In genomic region chr2:170820647-170821630, GRCh38 we compare ENCODE assay signal across 10 cellular contexts. TPM values are rescaled to one million over a fixed set of nuclear protein-coding genes. Genes with fewer than 3 reads are reported as not detected.
A peak's percentile ranks its signal among the peaks of the same experiment; 100 is the strongest.
DNase-seq lines count a peak whose midpoint lies in the region; ATAC-seq and TF ChIP-seq lines count a peak whose summit lies in the region.
"Had no signal": no experiment of that assay in that cellular context is flagged by ENCODE, and none has a peak within 500 bp of the region (broad histone marks: within the 10 kb centered on the region; RNA-seq: fewer than 3 reads in every experiment).

No MANE protein-coding gene starts in this region.

- ATAC-seq in HG02588 (IDR thresholded peaks at IDR 0.05; ENCODE audit: unreplicated experiment), result no peak

- H3K9me2 ChIP-seq in OCI-LY1 (ENCODE audit: low read depth, low read length), result no peaks in the 10 kb centered on the region

- no peaks in the 10 kb centered on the region for H3K79me2 ChIP-seq in OCI-LY1 (ENCODE audit: insufficient read depth, low read length)
- no peaks in the 10 kb centered on the region for H3K79me2 ChIP-seq in fibroblast of lung (ENCODE audit: control insufficient read depth, insufficient read depth, low read length)

- H3K27ac ChIP-seq in OCI-LY1 (ENCODE audit: low read depth, low read length, poor library complexity, severe bottlenecking) (no peak overlapping the region), fibroblast of lung (ENCODE audit: insufficient read depth, low read length) (no peak overlapping the region), stomach smooth muscle (ENCODE audit: low read length) (no peak overlapping the region)
- H3K27ac ChIP-seq: C4-2B had no signal

- no peaks in the 10 kb centered on the region for H3K9me3 Mint-ChIP-seq in activated naive CD4-positive, alpha-beta T cell treated with anti-CD3 and anti-CD28 coated beads for 36 hours

- H3K4me3 Mint-ChIP-seq in activated naive CD4-positive, alpha-beta T cell treated with anti-CD3 and anti-CD28 coated beads for 36 hours, result peak overlapping the region; percentile 57

- no peaks in the 10 kb centered on the region for H3F3A ChIP-seq in OCI-LY1 (ENCODE audit: insufficient read depth, low read length)

- peaks cover 81% of the 10 kb centered on the region for H3K27me3 Mint-ChIP-seq in activated naive CD4-positive, alpha-beta T cell treated with anti-CD3 and anti-CD28 coated beads for 36 hours (ENCODE audit: low read depth)

- peaks cover 17% of the 10 kb centered on the region for H3K4me1 ChIP-seq in OCI-LY1 (ENCODE audit: insufficient read depth, low read length, severe bottlenecking)
- peaks cover 3% of the 10 kb centered on the region for H3K4me1 ChIP-seq in fibroblast of lung (ENCODE audit: control insufficient read depth, extremely low read depth, insufficient read depth, low read length)
- H3K4me1 ChIP-seq in stomach smooth muscle (ENCODE audit: control insufficient read depth, insufficient read depth, low read length), result peaks cover 69% of the 10 kb centered on the region

- H3K9me3 ChIP-seq in OCI-LY1 (ENCODE audit: low read length), result no peaks in the 10 kb centered on the region
- H3K9me3 ChIP-seq in fibroblast of lung (ENCODE audit: control insufficient read depth, insufficient read depth, low read depth, low read length), result no peaks in the 10 kb centered on the region
- no peaks in the 10 kb centered on the region for H3K9me3 ChIP-seq in stomach smooth muscle (ENCODE audit: control insufficient read depth in 2 of 2, low read length in 2 of 2)

- no peak overlapping the region for H3K27ac Mint-ChIP-seq in activated naive CD4-positive, alpha-beta T cell treated with anti-CD3 and anti-CD28 coated beads for 36 hours

- H3K36me3 ChIP-seq in OCI-LY1 (ENCODE audit: insufficient read depth, low read length) (no peaks in the 10 kb centered on the region), fibroblast of lung (ENCODE audit: control insufficient read depth, insufficient read depth, low read length) (no peaks in the 10 kb centered on the region), stomach smooth muscle (ENCODE audit: control insufficient read depth in 2 of 2, insufficient read depth in 2 of 2, low read length in 2 of 2) (no peaks in the 10 kb centered on the region)

- H3K9ac ChIP-seq in OCI-LY1 (ENCODE audit: low read length) (no peak overlapping the region), fibroblast of lung (ENCODE audit: insufficient read depth, low read length) (no peak overlapping the region), stomach smooth muscle (ENCODE audit: low read length in 2 of 2) (no peak overlapping the region)

- intact Hi-C loops in activated naive CD4-positive, alpha-beta T cell treated with anti-CD3 and anti-CD28 coated beads for 36 hours (cut with micrococcal nuclease), result loop anchor here (2.0 to 5.0 kb wide), 3 partner anchors 22 to 1276 kb away; partner anchors contain the start of gene GORASP2

- H2AFZ ChIP-seq in OCI-LY1 (ENCODE audit: low read length), result no peak overlapping the region
- no peak overlapping the region for H2AFZ ChIP-seq in fibroblast of lung (ENCODE audit: low read length)

- no peaks in the 10 kb centered on the region for H3K36me3 Mint-ChIP-seq in activated naive CD4-positive, alpha-beta T cell treated with anti-CD3 and anti-CD28 coated beads for 36 hours (ENCODE audit: low read depth)

- H3K4me1 Mint-ChIP-seq in activated naive CD4-positive, alpha-beta T cell treated with anti-CD3 and anti-CD28 coated beads for 36 hours (ENCODE audit: low read depth), result peaks cover 49% of the 10 kb centered on the region

- CTCF ChIA-PET in activated naive CD4-positive, alpha-beta T cell treated with anti-CD3 and anti-CD28 coated beads for 36 hours (lab: Charles Lee), result interaction anchor here (0.8 to 3.1 kb wide), 7 partner anchors 8 to 460 kb away, joined by 3 to 16 read pairs (median 3); no protein-coding TSS in a partner anchor

- DNase-seq in activated naive CD4-positive, alpha-beta T cell treated with anti-CD3 and anti-CD28 coated beads for 36 hours, result peak; percentile 30
- DNase-seq in activated naive CD4-positive, alpha-beta T cell treated with Interleukin-2 at 50 U/mL for 16 hours, result no peak
- DNase-seq in fibroblast of lung (ENCODE audit: low read depth in 2 of 2) (no peak), cerebellar nuclear complex (lab: John Stamatoyannopoulos, UW) (no peak), NCI-H510A treated with DMSO at 0.1 percent for 48 hours (lab: John Stamatoyannopoulos, UW) (no peak)
- DNase-seq: effector CD4-positive, alpha-beta T cell had no signal

- H3K27me3 ChIP-seq in OCI-LY1 (ENCODE audit: insufficient read depth, low read length) (no peaks in the 10 kb centered on the region), fibroblast of lung (ENCODE audit: control insufficient read depth, insufficient read depth, low read length) (peaks cover 67% of the 10 kb centered on the region), stomach smooth muscle (ENCODE audit: control insufficient read depth in 1 of 2, insufficient read depth in 2 of 2, low read length in 2 of 2) (peaks cover 67 to 90% of the 10 kb centered on the region in 2 donors)

- TF ChIP-seq CTCF in OCI-LY1 (IDR thresholded peaks at IDR 0.05; ENCODE audit: low read length) (no peak), fibroblast of lung (conservative IDR thresholded peaks at IDR 0.05 in 1 of 2, IDR thresholded peaks at IDR 0.05 in 1 of 2; ENCODE audit: low read depth in 1 of 2, low read length in 2 of 2) (no peak)

- H4K20me1 ChIP-seq in OCI-LY1 (ENCODE audit: insufficient read depth, low read length), result no peaks in the 10 kb centered on the region
- H4K20me1 ChIP-seq in fibroblast of lung (ENCODE audit: control insufficient read depth, extremely low read depth, insufficient read depth, low read length), result no peaks in the 10 kb centered on the region

- H3K4me3 ChIP-seq in OCI-LY1 (ENCODE audit: low read depth, low read length, poor library complexity, severe bottlenecking), result peak overlapping the region; percentile 16
- peak overlapping the region in 1 of 4 experiments; percentile 17 for H3K4me3 ChIP-seq in fibroblast of lung (replicated peaks in 1 of 4; ENCODE audit: control extremely low read depth in 1 of 4, insufficient read depth in 1 of 4, low read depth in 3 of 4, low read length in 4 of 4)
- H3K4me3 ChIP-seq in stomach smooth muscle (ENCODE audit: low read length in 2 of 2), result peak overlapping the region; percentile 10 to 61

- peak overlapping the region; percentile 58 for H3K4me2 ChIP-seq in OCI-LY1 (ENCODE audit: low read length)
- H3K4me2 ChIP-seq in fibroblast of lung (ENCODE audit: extremely low read depth, insufficient read depth, low read length), result peak overlapping the region; percentile 63

RNA-seq across cellular contexts. Expression of gene GAD1, which starts 4.3 kb away (rescaled TPM):
- total RNA-seq in activated naive CD4-positive, alpha-beta T cell treated with anti-CD3 and anti-CD28 coated beads for 36 hours, result under 1 TPM; 0.86 TPM
- total RNA-seq in fibroblast of lung, result 0.26 and 0.33 TPM in 2 replicates
- polyA plus RNA-seq in fibroblast of lung, result 0.08 and 0.12 TPM in 2 replicates
- polyA plus RNA-seq in fibroblast of lung (2012), result 0.30 TPM in 1 of 2 replicates, not detected in the other
- not detected in 2 replicates for polyA minus RNA-seq in fibroblast of lung (ENCODE audit: low replicate concordance)

RNA-seq across cellular contexts. Expression of gene ERICH2, which starts 50.8 kb away (rescaled TPM):
- total RNA-seq in activated naive CD4-positive, alpha-beta T cell treated with anti-CD3 and anti-CD28 coated beads for 36 hours, result not detected
- total RNA-seq in fibroblast of lung, result 3.1 and 4.1 TPM in 2 replicates
- polyA plus RNA-seq in fibroblast of lung, result 0.12 TPM in 1 of 2 replicates, not detected in the other
- 0.22 and 0.34 TPM in 2 replicates for polyA plus RNA-seq in fibroblast of lung (2012)
- polyA minus RNA-seq in fibroblast of lung (ENCODE audit: low replicate concordance), result not detected in 2 replicates
